Comparison of ENCODE assay signal across 15 cellular contexts in genomic region chr11:1931326-1931725, GRCh38. TPM values are rescaled to one million over a fixed set of nuclear protein-coding genes. Genes with fewer than 3 reads are reported as not detected.
DNase-seq lines count a peak whose midpoint lies in the region; TF ChIP-seq lines count a peak whose summit lies in the region.
"Had no signal": no experiment of that assay in that cellular context is flagged by ENCODE, and none has a peak within 500 bp of the region (broad histone marks: within the 10 kb centered on the region; RNA-seq: fewer than 3 reads in every experiment).

No MANE protein-coding gene starts in this region.

- no peak for DNase-seq in AG10803 (ENCODE audit: low read depth)
- peak; percentile 44 for DNase-seq in adipocyte (ENCODE audit: low read depth)
- peak; percentile 73 for DNase-seq in cardiac septum (ENCODE audit: low spot score)
- no peak for DNase-seq in nephron progenitor cell
- no peak for DNase-seq in glomerular visceral epithelial cell (ENCODE audit: extremely low spot score)
- DNase-seq in OCI-M2 (lab: John Stamatoyannopoulos, UW; ENCODE audit: unreplicated experiment) = no peak
- no peak for DNase-seq in NCI-H748 treated with DMSO at 0.1 percent for 48 hours (lab: John Stamatoyannopoulos, UW)
- no peak for DNase-seq in GM13976 (ENCODE audit: low spot score)
- DNase-seq: activated effector memory CD4-positive, alpha-beta T cell treated with Interleukin-2 at 50 U/mL for 16 hours; brain microvascular endothelial cell; mesendoderm; NCI-H2029; NCI-H774; nucleus accumbens had no signal

- in situ Hi-C loops in GM13976 (cut with MboI; ENCODE audit: low sequenced_read_pairs, unreplicated experiment) = no loop called here

- H3K9me3 Mint-ChIP-seq in nephron progenitor cell = no peaks in the 10 kb centered on the region

- TF ChIP-seq CTCF in AG10803 (conservative IDR thresholded peaks at IDR 0.05; ENCODE audit: low read length) = 0 out of 2 replicates have a peak, but pooled peaks have one; percentile 10
- no peak for TF ChIP-seq CTCF in nephron progenitor cell (IDR thresholded peaks at IDR 0.05)
- TF ChIP-seq CTCF in GM13976 (IDR thresholded peaks at IDR 0.05; ENCODE audit: borderline replicate concordance, control extremely low read depth, extremely low read depth, insufficient read depth, missing control alignments) = no peak

- no peak overlapping the region for H3K4me3 Mint-ChIP-seq in nephron progenitor cell

- no peaks in the 10 kb centered on the region for H3K27me3 ChIP-seq in adipocyte (replicated peaks; ENCODE audit: control insufficient read depth, insufficient read depth, low read length)
- H3K27me3 ChIP-seq: brain microvascular endothelial cell, suprapubic skin had no signal

- H3K4me3 ChIP-seq in AG10803 (ENCODE audit: low read length) (no peak overlapping the region), adipocyte (ENCODE audit: low read length) (peak overlapping the region; percentile 46)
- H3K4me3 ChIP-seq: suprapubic skin had no signal

- intact Hi-C loops in cardiac septum (cut with DNase I) = no loop called here

- peak overlapping the region; percentile 3 for H3K27ac Mint-ChIP-seq in nephron progenitor cell

- H3K36me3 Mint-ChIP-seq in nephron progenitor cell (ENCODE audit: low read depth) = no peaks in the 10 kb centered on the region

- H3K9me3 ChIP-seq in adipocyte (ENCODE audit: control insufficient read depth, low read length) = no peaks in the 10 kb centered on the region
- H3K9me3 ChIP-seq: suprapubic skin had no signal

- no peaks in the 10 kb centered on the region for H3K36me3 ChIP-seq in adipocyte (ENCODE audit: control insufficient read depth, insufficient read depth, low read length, severe bottlenecking)
- H3K36me3 ChIP-seq: brain microvascular endothelial cell, suprapubic skin had no signal

- peaks cover 46% of the 10 kb centered on the region for H3K4me1 Mint-ChIP-seq in nephron progenitor cell

- peak overlapping the region; percentile 72 for H3K9ac ChIP-seq in adipocyte (ENCODE audit: low read length)

- peaks cover 3% of the 10 kb centered on the region for H3K27me3 Mint-ChIP-seq in nephron progenitor cell (ENCODE audit: low read depth, poor library complexity)

- peaks cover 43% of the 10 kb centered on the region for H3K4me1 ChIP-seq in adipocyte (ENCODE audit: control insufficient read depth, insufficient read depth, low read length)
- H3K4me1 ChIP-seq: suprapubic skin had no signal

RNA-seq across cellular contexts. Expression of gene TNNT3, which starts 11.8 kb away (rescaled TPM):
- 41.5 TPM for total RNA-seq in cardiac septum

RNA-seq across cellular contexts. Expression of gene MRPL23, which starts 15.8 kb away (rescaled TPM):
- total RNA-seq in cardiac septum = 85.0 TPM

RNA-seq across cellular contexts. Expression of gene PRR33, which starts 39.6 kb away (rescaled TPM):
- 0.75 TPM for total RNA-seq in cardiac septum
- total RNA-seq: suprapubic skin had no signal

Comparison
In these comparisons a context has a peak if more than half of its experiments do, and no peak if none do; other contexts are left out.
1. DNase-seq: peak in adipocyte (single experiment) and cardiac septum (single experiment); none in AG10803 (single experiment), nephron progenitor cell (single experiment), glomerular visceral epithelial cell (single experiment), OCI-M2 (single experiment), NCI-H748 treated with DMSO at 0.1 percent for 48 hours (single experiment) and GM13976 (single experiment).